In the genomic region with DNA sequence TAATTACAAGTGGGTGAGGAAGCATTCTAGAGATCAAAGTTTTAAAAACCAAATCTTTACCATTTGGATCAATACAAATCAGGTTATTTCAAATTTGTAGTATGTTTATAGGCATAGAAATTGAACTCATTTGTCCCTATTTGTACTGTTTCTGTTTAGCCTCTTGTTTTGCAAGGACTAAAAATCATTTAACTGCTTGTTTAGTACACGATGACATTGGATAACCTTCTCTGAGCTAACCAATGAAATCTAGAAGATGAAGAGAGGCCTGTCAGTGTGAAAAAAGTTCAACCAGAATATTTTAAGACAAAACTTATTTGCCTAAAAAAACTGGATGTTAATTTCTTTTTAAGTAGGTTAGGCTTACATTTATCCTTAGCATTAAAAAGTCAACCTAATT, we compare ENCODE assay signal across 18 cellular contexts.
"Had no signal": no experiment of that assay in that cellular context is flagged by ENCODE, and none has a peak within 500 bp of the region (broad histone marks: within the 10 kb centered on the region; RNA-seq: fewer than 3 reads in every experiment).

No MANE protein-coding gene starts in this region.

- H3K36me3 ChIP-seq: neutrophil, pancreas, right lobe of liver, transverse colon, uterus had no signal

- FAIRE-seq: astrocyte, bronchial epithelial cell had no signal

- H3K9me3 ChIP-seq: mucosa of descending colon, neutrophil, pancreas, right lobe of liver, suprapubic skin, transverse colon, uterus had no signal

- ATAC-seq: foreskin keratinocyte; left ventricle myocardium superior; mucosa of descending colon; pancreas; stimulated activated naive CD8-positive, alpha-beta T cell treated with anti-CD3 and anti-CD28 coated beads, Interleukin-15, amount 100 ng/mL, for 72 hours had no signal

- H3K27ac ChIP-seq: neutrophil, pancreas, suprapubic skin, transverse colon, uterus had no signal

- H3K27me3 ChIP-seq: foreskin keratinocyte, neutrophil, pancreas, right lobe of liver, suprapubic skin, transverse colon, uterus had no signal

- H3K4me1 ChIP-seq: pancreas, uterus had no signal

- DNase-seq: activated CD4-positive, alpha-beta T cell treated with anti-CD3 and anti-CD28 coated beads, Interleukin-2, amount 50 U/mL, for 4 hours; activated gamma-delta T cell; foreskin keratinocyte; left ventricle myocardium superior; mucosa of descending colon; naive B cell; pancreas; right lobe of liver; stimulated activated CD4-positive, alpha-beta T cell treated with anti-CD3 and anti-CD28 coated beads, Interleukin-4, amount 100 ng/mL, for 1 hour; stimulated activated naive CD8-positive, alpha-beta T cell treated with anti-CD3 and anti-CD28 coated beads, Interleukin-15, amount 100 ng/mL, for 72 hours; T-helper 2 cell; transverse colon; uterus had no signal

- H3K4me2 ChIP-seq: smooth muscle cell had no signal

- H3K4me3 ChIP-seq: mucosa of descending colon, pancreas, right lobe of liver, smooth muscle cell, suprapubic skin, transverse colon, uterus had no signal
